In genomic region chr15:80176443-80176842, GRCh38 we compare ENCODE assay signal across 20 cellular contexts. TPM values are rescaled to one million over a fixed set of nuclear protein-coding genes. Genes with fewer than 3 reads are reported as not detected.
DNase-seq lines count a peak whose midpoint lies in the region; FAIRE-seq and TF ChIP-seq lines count a peak whose summit lies in the region.
"Had no signal": no experiment of that assay in that cellular context is flagged by ENCODE, and none has a peak within 500 bp of the region (broad histone marks: within the 10 kb centered on the region; RNA-seq: fewer than 3 reads in every experiment).

No MANE protein-coding gene starts in this region.

- H3K4me3 Mint-ChIP-seq in T-helper 2 cell treated with Interferon-gamma antibody and Interleukin-4, amounts not matched to agents 5 μg/mL and 100 μg/mL, for 36 hours, result no peak overlapping the region
- H3K4me3 Mint-ChIP-seq: CD8-positive, alpha-beta memory T cell; H9; HFFc6 had no signal

- H3K36me3 Mint-ChIP-seq in T-helper 2 cell treated with Interferon-gamma antibody and Interleukin-4, amounts not matched to agents 5 μg/mL and 100 μg/mL, for 36 hours (ENCODE audit: low read depth), result peaks cover 13% of the 10 kb centered on the region

- H3K4me1 Mint-ChIP-seq in T-helper 2 cell treated with Interferon-gamma antibody and Interleukin-4, amounts not matched to agents 5 μg/mL and 100 μg/mL, for 36 hours (ENCODE audit: low read depth), result no peaks in the 10 kb centered on the region
- H3K4me1 Mint-ChIP-seq: CD8-positive, alpha-beta memory T cell; H9 had no signal

- H3K27me3 ChIP-seq in tibial artery, result no peaks in the 10 kb centered on the region
- H3K27me3 ChIP-seq: MG63 had no signal

- no peak for FAIRE-seq in RCC 7860 (lab: Jason Lieb, UNC)

- DNase-seq in T-helper 2 cell treated with Interferon-gamma antibody and Interleukin-4, amounts not matched to agents 5 μg/mL and 100 μg/mL, for 36 hours (ENCODE audit: low spot score), result no peak
- DNase-seq in T-helper 2 cell (no peak), posterior vena cava (ENCODE audit: low spot score) (peak; percentile 44), tibial artery (no peak), RCC 7860 (ENCODE audit: low spot score) (no peak), globus pallidus (ENCODE audit: low spot score) (no peak)
- DNase-seq: C1 segment of cervical spinal cord; CD8-positive, alpha-beta memory T cell; GDM1; H9; HFFc6; Kasumi-1; MG63; NCI-H1417 treated with DMSO at 0.1 percent for 48 hours; NCI-H187; NCI-H2227 treated with DMSO at 0.1 percent for 48 hours; NCI-H510A; NK-92 treated with Interleukin-12 subunit alpha and Interleukin-12 subunit beta, amount 100 ng/mL, for 24 hours; SHP77 had no signal

- H3K9me3 Mint-ChIP-seq in T-helper 2 cell treated with Interferon-gamma antibody and Interleukin-4, amounts not matched to agents 5 μg/mL and 100 μg/mL, for 36 hours, result no peaks in the 10 kb centered on the region
- H3K9me3 Mint-ChIP-seq: CD8-positive, alpha-beta memory T cell; H9 had no signal

- H3K36me3 ChIP-seq in tibial artery, result peaks cover 5 to 46% (median 7%) of the 10 kb centered on the region in 3 donors

- peak overlapping the region; percentile 64 for H3K27ac Mint-ChIP-seq in T-helper 2 cell treated with Interferon-gamma antibody and Interleukin-4, amounts not matched to agents 5 μg/mL and 100 μg/mL, for 36 hours

- peaks cover 0 to 60% (median 36%) of the 10 kb centered on the region in 4 donors for H3K4me1 ChIP-seq in tibial artery

- peak overlapping the region; percentile 69 for H3K27ac ChIP-seq in VCaP
- peak overlapping the region; percentile 92 for H3K27ac ChIP-seq in tibial artery

- no peaks in the 10 kb centered on the region for H3K9me3 ChIP-seq in tibial artery

- no peak overlapping the region for H3K4me3 ChIP-seq in tibial artery
- H3K4me3 ChIP-seq: MG63 had no signal

- H3K27me3 Mint-ChIP-seq in T-helper 2 cell treated with Interferon-gamma antibody and Interleukin-4, amounts not matched to agents 5 μg/mL and 100 μg/mL, for 36 hours (ENCODE audit: low read depth), result no peaks in the 10 kb centered on the region

- intact Hi-C loops in posterior vena cava (cut with DNase I) (no loop called here), tibial artery (cut with DNase I; ENCODE audit: low total_unique reads) (loop anchor here (10.0 kb wide), 1 partner anchor 252 kb away; no protein-coding TSS in a partner anchor)

- TF ChIP-seq CTCF in VCaP (conservative IDR thresholded peaks at IDR 0.05) (no peak), tibial artery (IDR thresholded peaks at IDR 0.05) (no peak)

RNA-seq across cellular contexts. Expression of gene FAH, which starts 23.6 kb away (rescaled TPM):
- 10 to 100 TPM; 20.5 to 22.4 TPM for total RNA-seq in posterior vena cava
